In the genomic region with DNA sequence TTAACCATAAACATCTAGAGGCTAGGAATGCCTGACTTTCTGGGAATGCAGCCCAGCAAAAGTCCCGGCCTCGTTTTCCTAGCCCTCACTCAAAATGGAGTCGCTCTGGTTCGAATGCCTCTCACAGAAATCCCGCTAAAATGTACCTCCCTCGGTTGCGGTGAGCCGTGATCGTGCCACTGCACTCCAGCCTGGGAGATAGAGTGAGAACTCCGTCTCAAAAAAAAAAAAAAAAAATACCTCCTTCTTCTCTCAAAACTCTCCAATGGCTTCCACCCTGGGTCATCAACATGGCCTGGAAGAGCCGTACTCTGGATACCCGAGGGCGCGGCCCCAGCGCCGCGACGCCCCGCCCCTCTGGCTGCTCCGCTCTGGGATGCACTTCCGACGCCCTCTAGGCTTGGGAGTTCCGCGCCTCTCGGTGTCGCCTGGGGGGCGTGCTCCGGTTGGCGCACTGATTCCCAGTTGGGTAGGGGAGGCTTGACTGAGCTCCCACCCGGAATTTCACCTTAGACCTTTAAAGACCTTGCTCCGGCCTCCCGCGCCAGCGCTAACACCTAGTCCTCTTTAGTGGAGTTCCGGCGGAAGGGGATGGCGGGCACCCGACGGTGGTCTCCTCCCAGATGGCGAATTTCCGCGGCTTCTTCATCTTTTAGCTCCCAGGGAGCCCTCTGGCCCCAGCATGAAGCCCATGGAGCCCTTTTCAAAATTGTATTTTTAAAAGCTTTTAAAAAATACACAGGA, we compare ENCODE assay signal across 8 cellular contexts. TPM values are rescaled to one million over a fixed set of nuclear protein-coding genes. Genes with fewer than 3 reads are reported as not detected.
A peak's percentile ranks its signal among the peaks of the same experiment; 100 is the strongest.
DNase-seq lines count a peak whose midpoint lies in the region; ATAC-seq and TF ChIP-seq lines count a peak whose summit lies in the region.

No MANE protein-coding gene starts in this region.

- H3K4me3 ChIP-seq in PC-9 (peak overlapping the region; percentile 59; the same call in 1 of the 2 replicates), right atrium auricular region (peak overlapping the region; percentile 34 to 61), sigmoid colon (peak overlapping the region; percentile 32 to 54 (median 47))

- CTCF ChIA-PET in PC-9 (lab: Charles Lee): interaction anchor here (0.7 kb wide), 1 partner anchor 157 kb away, joined by 7 read pairs; no protein-coding TSS in a partner anchor

- H3K27ac ChIP-seq in PC-9 (no peak overlapping the region), right atrium auricular region (peak overlapping the region; percentile 46 to 47), sigmoid colon (peak overlapping the region; percentile 23 to 59 (median 42))

- H3K27me3 Mint-ChIP-seq in activated naive CD4-positive, alpha-beta T cell treated with anti-CD3 and anti-CD28 coated beads, Interleukin-2, amount 50 U/mL, for 24 hours: no peaks in the 10 kb centered on the region

- H4K20me1 ChIP-seq in PC-9 (ENCODE audit: insufficient read depth): no peaks in the 10 kb centered on the region

- intact Hi-C loops in PC-9 (cut with micrococcal nuclease; ENCODE audit: unreplicated experiment) (loop anchor here (5.0 kb wide), 2 partner anchors 208 to 238 kb away; no protein-coding TSS in a partner anchor), sigmoid colon (cut with DNase I) (loop anchor here (5.0 kb wide), 1 partner anchor 238 kb away; no protein-coding TSS in a partner anchor)

- H3K36me3 Mint-ChIP-seq in activated naive CD4-positive, alpha-beta T cell treated with anti-CD3 and anti-CD28 coated beads, Interleukin-2, amount 50 U/mL, for 24 hours: peaks cover 8% of the 10 kb centered on the region

- H3F3A ChIP-seq in PC-9 (ENCODE audit: insufficient read depth, low read depth): peaks cover 26% of the 10 kb centered on the region

- H3K27ac Mint-ChIP-seq in activated naive CD4-positive, alpha-beta T cell treated with anti-CD3 and anti-CD28 coated beads, Interleukin-2, amount 50 U/mL, for 24 hours: peak overlapping the region; percentile 82

- no TSS peak for BruUV-seq in PC-9 (replicated peaks; lab: Mats Ljungman, UMichigan)

- peak overlapping the region; percentile 61 for H3K4me2 ChIP-seq in PC-9

- H3K36me3 ChIP-seq in PC-9 (ENCODE audit: low read depth) (no peaks in the 10 kb centered on the region), right atrium auricular region (peaks cover 8% of the 10 kb centered on the region), sigmoid colon (peaks cover 3 to 14% (median 7%) of the 10 kb centered on the region in 4 donors)

- POLR2A ChIA-PET in PC-9 (lab: Charles Lee; ENCODE audit: unreplicated experiment): no interaction called here

- peak; percentile 33 for ATAC-seq in HG02798 (IDR thresholded peaks at IDR 0.05; ENCODE audit: poor library complexity, unreplicated experiment)

- 4 to 12% methylated on average over 42 of the region's 42 CpGs for WGBS in sigmoid colon, 2 donors

- H3K4me1 Mint-ChIP-seq in activated naive CD4-positive, alpha-beta T cell treated with anti-CD3 and anti-CD28 coated beads, Interleukin-2, amount 50 U/mL, for 24 hours: peaks cover 6% of the 10 kb centered on the region

- DNase-seq in COLO829 (ENCODE audit: low spot score): peak; percentile 74
- DNase-seq in PC-9: peak in 1 of 2 experiments; percentile 56
- no peak for DNase-seq in right atrium auricular region (ENCODE audit: low spot score)
- peak; percentile 80 for DNase-seq in sigmoid colon
- no peak for DNase-seq in cerebellar nuclear complex (lab: John Stamatoyannopoulos, UW)
- no peak for DNase-seq in middle frontal gyrus (ENCODE audit: extremely low spot score, low spot score)

- no peaks in the 10 kb centered on the region for H3K79me2 ChIP-seq in PC-9 (ENCODE audit: low read depth)

- H3K27me3 ChIP-seq in PC-9 (ENCODE audit: insufficient read depth, low read depth): no peaks in the 10 kb centered on the region
- H3K27me3 ChIP-seq in right atrium auricular region: no peaks in the 10 kb centered on the region
- no peaks in the 10 kb centered on the region for H3K27me3 ChIP-seq in sigmoid colon

- TF ChIP-seq EP300 in sigmoid colon (IDR thresholded peaks at IDR 0.05): no peak

- no peak for TF ChIP-seq CTCF in PC-9 (conservative IDR thresholded peaks at IDR 0.05)
- peak in 1 of 2 donors; percentile 26 for TF ChIP-seq CTCF in right atrium auricular region (IDR thresholded peaks at IDR 0.05)
- no peak for TF ChIP-seq CTCF in sigmoid colon (IDR thresholded peaks at IDR 0.05)

- peak overlapping the region; percentile 82 for H2AFZ ChIP-seq in PC-9

- no peaks in the 10 kb centered on the region for H3K9me3 Mint-ChIP-seq in activated naive CD4-positive, alpha-beta T cell treated with anti-CD3 and anti-CD28 coated beads, Interleukin-2, amount 50 U/mL, for 24 hours

- peak overlapping the region; percentile 94 for H3K4me3 Mint-ChIP-seq in activated naive CD4-positive, alpha-beta T cell treated with anti-CD3 and anti-CD28 coated beads, Interleukin-2, amount 50 U/mL, for 24 hours

- H3K9me3 ChIP-seq in PC-9 (ENCODE audit: insufficient read depth, low read depth): no peaks in the 10 kb centered on the region
- H3K9me3 ChIP-seq in right atrium auricular region: no peaks in the 10 kb centered on the region
- no peaks in the 10 kb centered on the region for H3K9me3 ChIP-seq in sigmoid colon

- peaks cover 17% of the 10 kb centered on the region for H3K4me1 ChIP-seq in PC-9 (replicated peaks; ENCODE audit: insufficient read depth)
- peaks cover 0 to 17% of the 10 kb centered on the region in 2 donors for H3K4me1 ChIP-seq in right atrium auricular region
- peaks cover 4 to 24% (median 9%) of the 10 kb centered on the region in 4 donors for H3K4me1 ChIP-seq in sigmoid colon

- H3K9me2 ChIP-seq in PC-9 (ENCODE audit: insufficient read depth): no peaks in the 10 kb centered on the region

- no peak for TF ChIP-seq POLR2A in sigmoid colon (IDR thresholded peaks at IDR 0.05)

RNA-seq across cellular contexts. Expression of a gene that starts 12.3 kb away (rescaled TPM):
- 86.9 and 90.5 TPM in 2 replicates for total RNA-seq in PC-9 (2021)
- 10 to 100 TPM; 36.1 to 52.5 TPM for total RNA-seq in right atrium auricular region
- 100 to 1,000 TPM in 1 of 4 donors, 10 to 100 TPM in 3; 70.6 to 104 (median 77.2) TPM for total RNA-seq in sigmoid colon
- 10 to 100 TPM; 55.9 to 67.2 (median 56.2) TPM for polyA plus RNA-seq in sigmoid colon

RNA-seq across cellular contexts. Expression of a gene that starts 46.3 kb away (rescaled TPM):
- total RNA-seq in PC-9 (2021) (16.8 and 19.5 TPM in 2 replicates), right atrium auricular region (1 to 10 TPM; 7.3 to 8.8 TPM), sigmoid colon (10 to 100 TPM; 10.2 to 19.4 (median 15.8) TPM)
- polyA plus RNA-seq in sigmoid colon: 10 to 100 TPM; 12.6 to 21.3 (median 19.8) TPM

RNA-seq across cellular contexts. Expression of a gene that starts 50.3 kb away (rescaled TPM):
- total RNA-seq in PC-9 (2021) (not detected in 2 replicates), right atrium auricular region (not detected), sigmoid colon (under 1 TPM in 1 of 4 donors, not detected in 3; 0.28 TPM)
- under 1 TPM in 1 of 3 donors, not detected in 2; 0.20 TPM for polyA plus RNA-seq in sigmoid colon

Comparison
In these comparisons a context has a peak if more than half of its experiments do, and no peak if none do; other contexts are left out.
1. DNase-seq: peak in COLO829 (single experiment) and sigmoid colon (single experiment); none in right atrium auricular region (single experiment), cerebellar nuclear complex (0 of 2) and middle frontal gyrus (single experiment).
2. Peak in every context shown above with its lines, with median percentiles within 50 percentile points of each other: H3K4me3 ChIP-seq.